In the genomic region with DNA sequence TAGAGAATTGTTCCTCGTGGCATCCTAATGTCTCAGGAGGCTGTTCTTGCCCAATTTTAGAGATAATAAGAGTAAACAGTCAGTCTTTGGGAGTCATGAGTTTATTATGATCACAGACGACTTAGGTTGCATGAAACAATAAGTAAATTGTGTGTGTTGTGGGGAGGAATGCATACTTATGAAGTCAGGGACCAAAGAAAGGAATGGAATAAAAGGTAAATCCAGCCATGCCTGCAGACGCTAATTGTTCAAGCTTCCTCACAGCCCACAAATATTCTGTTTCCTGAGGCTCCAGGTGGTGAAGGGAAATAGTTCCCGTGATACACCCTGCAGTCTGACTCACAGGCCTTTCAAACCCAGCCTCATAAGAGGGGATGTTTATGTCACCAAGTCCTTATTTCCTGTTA, we compare ENCODE assay signal across 8 cellular contexts. TPM values are rescaled to one million over a fixed set of nuclear protein-coding genes. Genes with fewer than 3 reads are reported as not detected.
DNase-seq lines count a peak whose midpoint lies in the region; ATAC-seq and TF ChIP-seq lines count a peak whose summit lies in the region.

No MANE protein-coding gene starts in this region.

- peak overlapping the region; percentile 40 for H3K27ac Mint-ChIP-seq in activated CD8-positive, alpha-beta T cell treated with anti-CD3 and anti-CD28 coated beads for 36 hours

- no peaks in the 10 kb centered on the region for H3K9me3 ChIP-seq in iPS-20b (ENCODE audit: insufficient read depth, low read depth, low read length)

- H3K27me3 ChIP-seq in iPS-20b (ENCODE audit: insufficient read depth, low read length) = peaks cover 31% of the 10 kb centered on the region

- H3K27me3 Mint-ChIP-seq in activated CD8-positive, alpha-beta T cell treated with anti-CD3 and anti-CD28 coated beads for 36 hours = peaks cover 24% of the 10 kb centered on the region

- no peaks in the 10 kb centered on the region for H3K9me3 Mint-ChIP-seq in activated CD8-positive, alpha-beta T cell treated with anti-CD3 and anti-CD28 coated beads for 36 hours

- H3K36me3 ChIP-seq in iPS-20b (ENCODE audit: insufficient read depth, low read depth, low read length) = no peaks in the 10 kb centered on the region

- CTCF ChIA-PET in activated CD8-positive, alpha-beta T cell treated with anti-CD3 and anti-CD28 coated beads for 36 hours (lab: Charles Lee) = interaction anchor here (1.2 kb wide), 1 partner anchor 8 kb away, joined by 4 read pairs; no protein-coding TSS in a partner anchor

- no peak for TF ChIP-seq CTCF in activated CD8-positive, alpha-beta T cell treated with anti-CD3 and anti-CD28 coated beads for 36 hours (IDR thresholded peaks at IDR 0.05)

- peaks cover 11% of the 10 kb centered on the region; the same call in 1 of the 2 replicates for H3K4me1 ChIP-seq in iPS-20b (ENCODE audit: insufficient read depth, low read length)

- peak overlapping the region; percentile 60 for H3K4me3 Mint-ChIP-seq in activated CD8-positive, alpha-beta T cell treated with anti-CD3 and anti-CD28 coated beads for 36 hours

- H3K36me3 Mint-ChIP-seq in activated CD8-positive, alpha-beta T cell treated with anti-CD3 and anti-CD28 coated beads for 36 hours (ENCODE audit: low read depth) = no peaks in the 10 kb centered on the region

- DNase-seq in Ammon's horn (ENCODE audit: low spot score) (peak; percentile 18), HPDE6-E6E7 (ENCODE audit: extremely low spot score) (peak; percentile 32), NCI-H345 (lab: John Stamatoyannopoulos, UW) (no peak), GM03348 (ENCODE audit: low spot score) (no peak)
- DNase-seq in activated CD8-positive, alpha-beta T cell treated with anti-CD3 and anti-CD28 coated beads for 36 hours = peak; percentile 31

- peak overlapping the region; percentile 69 for H3K4me3 ChIP-seq in iPS-20b (ENCODE audit: low read length)

- H3K4me1 Mint-ChIP-seq in activated CD8-positive, alpha-beta T cell treated with anti-CD3 and anti-CD28 coated beads for 36 hours (ENCODE audit: low read depth) = peaks cover 18% of the 10 kb centered on the region

- POLR2A ChIA-PET in activated CD8-positive, alpha-beta T cell treated with anti-CD3 and anti-CD28 coated beads for 36 hours (lab: Charles Lee) = no interaction called here

- H3K9ac ChIP-seq in iPS-20b (ENCODE audit: low read depth, low read length) = peak overlapping the region; percentile 1; the same call in 1 of the 2 replicates

- no peak overlapping the region for H3K27ac ChIP-seq in iPS-20b (ENCODE audit: low read length)

- intact Hi-C loops in activated CD8-positive, alpha-beta T cell treated with anti-CD3 and anti-CD28 coated beads for 36 hours (cut with micrococcal nuclease) = no loop called here

- peak; percentile 69 for ATAC-seq in activated CD8-positive, alpha-beta T cell treated with anti-CD3 and anti-CD28 coated beads for 36 hours
- ATAC-seq in GM19395 (IDR thresholded peaks at IDR 0.05; ENCODE audit: unreplicated experiment) (no peak), HG02885 (IDR thresholded peaks at IDR 0.05; ENCODE audit: poor library complexity, unreplicated experiment) (no peak)

RNA-seq across cellular contexts. Expression of a gene that starts 0.9 kb away (rescaled TPM):
- total RNA-seq in activated CD8-positive, alpha-beta T cell treated with anti-CD3 and anti-CD28 coated beads for 36 hours = under 1 TPM; 0.65 to 0.72 TPM

RNA-seq across cellular contexts. Expression of a gene that starts 44.5 kb away (rescaled TPM):
- under 1 TPM in 1 of 2 experiments, not detected in 1; 0.47 TPM for total RNA-seq in activated CD8-positive, alpha-beta T cell treated with anti-CD3 and anti-CD28 coated beads for 36 hours

RNA-seq across cellular contexts. Expression of a gene that starts 49.4 kb away (rescaled TPM):
- 1 to 10 TPM; 1.3 to 2.0 TPM for total RNA-seq in activated CD8-positive, alpha-beta T cell treated with anti-CD3 and anti-CD28 coated beads for 36 hours

Comparison
In these comparisons a context has a peak if more than half of its experiments do, and no peak if none do; other contexts are left out.
1. DNase-seq: peak in Ammon's horn (single experiment), HPDE6-E6E7 (single experiment) and activated CD8-positive, alpha-beta T cell treated with anti-CD3 and anti-CD28 coated beads for 36 hours (single experiment); none in NCI-H345 (single experiment) and GM03348 (single experiment).